In genomic region chr1:26965213-26965612, GRCh38 we compare ENCODE assay signal across 24 cellular contexts. TPM values are rescaled to one million over a fixed set of nuclear protein-coding genes. Genes with fewer than 3 reads are reported as not detected.
DNase-seq lines count a peak whose midpoint lies in the region; ATAC-seq, FAIRE-seq and TF ChIP-seq lines count a peak whose summit lies in the region.
"Had no signal": no experiment of that assay in that cellular context is flagged by ENCODE, and none has a peak within 500 bp of the region (broad histone marks: within the 10 kb centered on the region; RNA-seq: fewer than 3 reads in every experiment).

No MANE protein-coding gene starts in this region.

- no peak overlapping the region for H2BK120ac ChIP-seq in mesenchymal stem cell (ENCODE audit: low read depth, low read length)

- H3K36me3 ChIP-seq in mesenchymal stem cell (ENCODE audit: control insufficient read depth in 1 of 2, insufficient read depth in 2 of 2, low read depth in 1 of 2, low read length in 2 of 2), result no peaks in the 10 kb centered on the region
- H3K36me3 ChIP-seq in Caco-2 (ENCODE audit: control insufficient read depth, insufficient read depth, low read length), result no peaks in the 10 kb centered on the region
- H3K36me3 ChIP-seq in colonic mucosa, result no peaks in the 10 kb centered on the region
- H3K36me3 ChIP-seq in testis (ENCODE audit: low read depth, missing control alignments), result no peaks in the 10 kb centered on the region
- H3K36me3 ChIP-seq: BE2C, BLaER1 had no signal

- peak overlapping the region; percentile 52 for H2BK15ac ChIP-seq in mesenchymal stem cell (ENCODE audit: low read depth, poor library complexity, severe bottlenecking)

- no peak overlapping the region for H3K14ac ChIP-seq in mesenchymal stem cell (ENCODE audit: low read length in 2 of 2)

- no peak overlapping the region for H3K27ac Mint-ChIP-seq in WTC11
- no peak overlapping the region for H3K27ac Mint-ChIP-seq in Caco-2 (ENCODE audit: unreplicated experiment)
- H3K27ac Mint-ChIP-seq: CD14-positive monocyte; CD4-positive, alpha-beta memory T cell; CD8-positive, alpha-beta memory T cell had no signal

- FAIRE-seq in G401.6 (lab: Jason Lieb, UNC), result peak; percentile 63
- FAIRE-seq: A549, D721Med, GM12878, GM12892, GM18507 had no signal

- H2BK5ac ChIP-seq in mesenchymal stem cell (ENCODE audit: low read depth, low read length, poor library complexity, severe bottlenecking), result no peak overlapping the region

- CTCF ChIA-PET in WTC11 (lab: Charles Lee) (interaction anchor here (5.1 kb wide), 1 partner anchor 79 kb away, joined by 55 read pairs; no protein-coding TSS in a partner anchor), Caco-2 (lab: Charles Lee) (no interaction called here)

- H3K4me3 Mint-ChIP-seq in WTC11 (no peak overlapping the region), Caco-2 (ENCODE audit: unreplicated experiment) (no peak overlapping the region)
- H3K4me3 Mint-ChIP-seq: CD14-positive monocyte; CD4-positive, alpha-beta memory T cell; CD4-positive, CD25-positive, alpha-beta regulatory T cell; CD8-positive, alpha-beta memory T cell had no signal

- H3K36me3 Mint-ChIP-seq in WTC11, result no peaks in the 10 kb centered on the region
- H3K36me3 Mint-ChIP-seq in Caco-2 (ENCODE audit: insufficient read depth, unreplicated experiment), result peaks cover 6% of the 10 kb centered on the region
- H3K36me3 Mint-ChIP-seq: CD4-positive, CD25-positive, alpha-beta regulatory T cell had no signal

- H3K4me1 ChIP-seq in mesenchymal stem cell (ENCODE audit: control insufficient read depth, insufficient read depth, low read depth, low read length) (peaks cover 2% of the 10 kb centered on the region), Caco-2 (0 out of 2 replicates have a peak, but pooled peaks cover 2% of the 10 kb centered on the region), colonic mucosa (no peaks in the 10 kb centered on the region), testis (no peaks in the 10 kb centered on the region)
- H3K4me1 ChIP-seq: BE2C had no signal

- H3K9ac ChIP-seq in mesenchymal stem cell (ENCODE audit: low read length) (no peak overlapping the region), colonic mucosa (ENCODE audit: low read depth in 2 of 2, low read length in 2 of 2) (no peak overlapping the region)
- H3K9ac ChIP-seq: BLaER1 had no signal

- intact Hi-C loops in Caco-2 (cut with micrococcal nuclease; ENCODE audit: unreplicated experiment), result no loop called here
- intact Hi-C loops in colonic mucosa (cut with DNase I), result no loop called here
- intact Hi-C loops in testis (cut with DNase I; ENCODE audit: low total_unique reads), result no loop called here

- H3K27me3 ChIP-seq in mesenchymal stem cell (ENCODE audit: control insufficient read depth in 1 of 2, insufficient read depth in 1 of 2, low read length in 2 of 2) (peaks cover 0 to 29% of the 10 kb centered on the region in 2 experiments), Caco-2 (replicated peaks; ENCODE audit: control insufficient read depth, insufficient read depth, low read length) (no peaks in the 10 kb centered on the region), colonic mucosa (peaks cover 1% of the 10 kb centered on the region), testis (no peaks in the 10 kb centered on the region)

- H4K8ac ChIP-seq in mesenchymal stem cell (ENCODE audit: low read length), result no peak overlapping the region

- H3K4me3 ChIP-seq in mesenchymal stem cell (ENCODE audit: insufficient read depth in 1 of 2, low read depth in 1 of 2, low read length in 2 of 2) (no peak overlapping the region), Caco-2 (ENCODE audit: low read depth, low read length) (no peak overlapping the region), colonic mucosa (no peak overlapping the region), testis (no peak overlapping the region)
- H3K4me3 ChIP-seq: A549, BLaER1, GM12878 had no signal

- WGBS in mesenchymal stem cell, result 93% methylated on average over 6 of the region's 6 CpGs
- 91% methylated on average over 6 of the region's 6 CpGs for WGBS in testis, 2 donors

- no peak for ATAC-seq in WTC11
- ATAC-seq: A549, GM12878 had no signal

- H3K9me3 ChIP-seq in mesenchymal stem cell (ENCODE audit: control insufficient read depth, low read length) (no peaks in the 10 kb centered on the region), Caco-2 (no peaks in the 10 kb centered on the region), colonic mucosa (no peaks in the 10 kb centered on the region), testis (no peaks in the 10 kb centered on the region)
- H3K9me3 ChIP-seq: A549, BE2C, BLaER1 had no signal

- H3K27ac ChIP-seq in mesenchymal stem cell (ENCODE audit: low read length, poor library complexity, severe bottlenecking) (no peak overlapping the region), colonic mucosa (no peak overlapping the region), testis (no peak overlapping the region)
- H3K27ac ChIP-seq: BLaER1 had no signal

- no peak overlapping the region for H3K23ac ChIP-seq in mesenchymal stem cell (ENCODE audit: low read length in 2 of 2)

- no peak overlapping the region for H4K91ac ChIP-seq in mesenchymal stem cell (ENCODE audit: low read length)

- peaks cover 18% of the 10 kb centered on the region for H3K4me1 Mint-ChIP-seq in WTC11
- H3K4me1 Mint-ChIP-seq in Caco-2 (ENCODE audit: low read depth, unreplicated experiment), result peaks cover 2% of the 10 kb centered on the region

- H3K4me2 ChIP-seq in mesenchymal stem cell (ENCODE audit: low read length, poor library complexity, severe bottlenecking), result no peak overlapping the region
- H3K4me2 ChIP-seq: A549 had no signal

- H3K9me3 Mint-ChIP-seq in WTC11, result no peaks in the 10 kb centered on the region
- H3K9me3 Mint-ChIP-seq in Caco-2 (ENCODE audit: unreplicated experiment), result no peaks in the 10 kb centered on the region
- H3K9me3 Mint-ChIP-seq: CD4-positive, alpha-beta memory T cell; CD4-positive, CD25-positive, alpha-beta regulatory T cell; CD8-positive, alpha-beta memory T cell had no signal

- H3K27me3 Mint-ChIP-seq in WTC11 (ENCODE audit: low read depth), result peaks cover 5% of the 10 kb centered on the region
- H3K27me3 Mint-ChIP-seq in Caco-2 (ENCODE audit: insufficient read depth, unreplicated experiment), result no peaks in the 10 kb centered on the region

- H2BK12ac ChIP-seq in mesenchymal stem cell (ENCODE audit: low read length in 2 of 2), result no peak overlapping the region

- no peaks in the 10 kb centered on the region for H3K79me1 ChIP-seq in mesenchymal stem cell (replicated peaks; ENCODE audit: low read length, poor library complexity, severe bottlenecking)

- no TSS peak for BruUV-seq in Caco-2 (replicated peaks; lab: Mats Ljungman, UMichigan)

- DNase-seq in WTC11 (ENCODE audit: low spot score) (no peak), mesenchymal stem cell (no peak), Caco-2 (no peak), colonic mucosa (no peak), testis (no peak), AG08396 (ENCODE audit: low spot score) (no peak)
- DNase-seq: 8988T; BE2C; C1 segment of cervical spinal cord; Calu3; CD4-positive, alpha-beta memory T cell; CD4-positive, CD25-positive, alpha-beta regulatory T cell; CD8-positive, alpha-beta memory T cell; COR-L47; DMS79 treated with DMSO at 0.1 percent for 48 hours; GDM1 had no signal

- H3K18ac ChIP-seq in mesenchymal stem cell (ENCODE audit: low read depth in 1 of 2, low read length in 2 of 2), result no peak overlapping the region

- no peak overlapping the region for H2AFZ ChIP-seq in mesenchymal stem cell (ENCODE audit: low read depth, low read length)

- TF ChIP-seq CTCF in WTC11 (IDR thresholded peaks at IDR 0.05) (no peak), Caco-2 (IDR thresholded peaks at IDR 0.05; ENCODE audit: insufficient read depth in 1 of 2, low read depth in 1 of 2, low read length in 1 of 2, severe bottlenecking in 1 of 2, unreplicated experiment in 1 of 2) (no peak), colonic mucosa (IDR thresholded peaks at IDR 0.05) (no peak), testis (IDR thresholded peaks at IDR 0.05) (no peak)

- no peak overlapping the region for H2AK5ac ChIP-seq in mesenchymal stem cell (ENCODE audit: low read length, severe bottlenecking)

- POLR2A ChIA-PET in WTC11 (lab: Charles Lee), result no interaction called here
- POLR2A ChIA-PET in Caco-2 (lab: Charles Lee), result no interaction called here

- no peak overlapping the region for H3K4ac ChIP-seq in mesenchymal stem cell (ENCODE audit: low read depth in 1 of 2, low read length in 2 of 2)

- no peak for TF ChIP-seq POLR2A in testis (IDR thresholded peaks at IDR 0.05)

TF ChIP-seq in WTC11, 78 proteins besides CTCF, POLR2A, EP300 and RAD21:
- no peak for TF ChIP-seq CREB1 (CRISPR knock-in tag; IDR thresholded peaks at IDR 0.05)
- peak; percentile 98 for TF ChIP-seq HMGA2 (CRISPR knock-in tag; IDR thresholded peaks at IDR 0.05)

RNA-seq across cellular contexts. Expression of gene KDF1, which starts 4.9 kb away (rescaled TPM):
- 18.9 to 19.8 TPM (median 19.0 TPM) in 3 replicates for total RNA-seq in WTC11 (2021)
- polyA plus RNA-seq in mesenchymal stem cell (2013, experiment 1 of 2), result 0.35 TPM
- 0.38 TPM for polyA plus RNA-seq in mesenchymal stem cell (2013, experiment 2 of 2)
- total RNA-seq in Caco-2 (2022), result 13.5 and 14.1 TPM in 2 replicates
- total RNA-seq in colonic mucosa, result 10 to 100 TPM; 23.2 to 27.3 TPM
- total RNA-seq in testis, result 1 to 10 TPM; 3.8 to 4.8 TPM
- 4.0 TPM for polyA plus RNA-seq in testis (ENCODE audit: insufficient read depth, low read depth, low replicate concordance)
- total RNA-seq: GM12878 had no signal
- polyA plus RNA-seq: A549, CD14-positive monocyte had no signal

RNA-seq across cellular contexts. Expression of gene TRNP1, which starts 28.3 kb away (rescaled TPM):
- 37.6 to 51.4 TPM (median 49.4 TPM) in 3 replicates for total RNA-seq in WTC11 (2021)
- 65.7 TPM for polyA plus RNA-seq in mesenchymal stem cell (2013, experiment 1 of 2)
- 64.6 TPM for polyA plus RNA-seq in mesenchymal stem cell (2013, experiment 2 of 2)
- 23.3 and 23.6 TPM in 2 replicates for total RNA-seq in Caco-2 (2022)
- total RNA-seq in colonic mucosa, result 1 to 10 TPM; 2.5 to 2.7 TPM
- total RNA-seq in testis, result 1 to 10 TPM; 5.7 to 7.7 TPM
- 4.3 TPM for polyA plus RNA-seq in testis (ENCODE audit: insufficient read depth, low read depth, low replicate concordance)
- total RNA-seq: CD4-positive, alpha-beta memory T cell; CD4-positive, CD25-positive, alpha-beta regulatory T cell had no signal
- polyA plus RNA-seq: CD4-positive, alpha-beta memory T cell; CD4-positive, CD25-positive, alpha-beta regulatory T cell; CD8-positive, alpha-beta memory T cell; GM12878 had no signal

RNA-seq across cellular contexts. Expression of gene NUDC, which starts 43.7 kb away (rescaled TPM):
- total RNA-seq in WTC11 (2021) (101 to 118 TPM (median 108 TPM) in 3 replicates), Caco-2 (2022) (81.3 and 87.2 TPM in 2 replicates), colonic mucosa (10 to 100 TPM; 37.9 to 92.5 TPM), testis (10 to 100 TPM; 78.9 to 95.0 TPM)
- polyA plus RNA-seq in mesenchymal stem cell (2013, experiment 1 of 2), result 63.1 TPM
- 62.9 TPM for polyA plus RNA-seq in mesenchymal stem cell (2013, experiment 2 of 2)
- polyA plus RNA-seq in testis (ENCODE audit: insufficient read depth, low read depth, low replicate concordance), result 153 TPM

RNA-seq across cellular contexts. Expression of gene TENT5B, which starts 47.4 kb away (rescaled TPM):
- 104 to 124 TPM (median 119 TPM) in 3 replicates for total RNA-seq in WTC11 (2021)
- polyA plus RNA-seq in mesenchymal stem cell (2013, experiment 1 of 2), result 3.1 TPM
- polyA plus RNA-seq in mesenchymal stem cell (2013, experiment 2 of 2), result 2.7 TPM
- 19.4 and 21.1 TPM in 2 replicates for total RNA-seq in Caco-2 (2022)
- total RNA-seq in colonic mucosa, result 1 to 10 TPM; 1.0 to 3.8 TPM
- 10 to 100 TPM; 10.5 to 10.7 TPM for total RNA-seq in testis
- 10.7 TPM for polyA plus RNA-seq in testis (ENCODE audit: insufficient read depth, low read depth, low replicate concordance)
- total RNA-seq: CD4-positive, alpha-beta memory T cell; CD4-positive, CD25-positive, alpha-beta regulatory T cell; CD8-positive, alpha-beta memory T cell had no signal
- polyA plus RNA-seq: CD4-positive, alpha-beta memory T cell; CD4-positive, CD25-positive, alpha-beta regulatory T cell; CD8-positive, alpha-beta memory T cell had no signal

RNA-seq across cellular contexts. Expression of gene NR0B2, which starts 51.4 kb away (rescaled TPM):
- total RNA-seq in WTC11 (2021) (not detected in 3 replicates), Caco-2 (2022) (0.34 TPM in 1 of 2 replicates, not detected in the other), colonic mucosa (1 to 10 TPM in 1 of 2 donors, under 1 TPM in 1; 0.64 to 1.8 TPM), testis (1 to 10 TPM in 1 of 2 donors, under 1 TPM in 1; 0.93 to 2.0 TPM)
- not detected for polyA plus RNA-seq in mesenchymal stem cell (2013, experiment 1 of 2)
- not detected for polyA plus RNA-seq in mesenchymal stem cell (2013, experiment 2 of 2)
- polyA plus RNA-seq in testis (ENCODE audit: insufficient read depth, low read depth, low replicate concordance), result 1.2 TPM
- total RNA-seq: Calu3; CD4-positive, alpha-beta memory T cell; CD4-positive, CD25-positive, alpha-beta regulatory T cell; CD8-positive, alpha-beta memory T cell; GM12878 had no signal
- polyA plus RNA-seq: A549; CD14-positive monocyte; CD4-positive, alpha-beta memory T cell; CD4-positive, CD25-positive, alpha-beta regulatory T cell; CD8-positive, alpha-beta memory T cell; GM12878 had no signal
